ENCODE assay signal across 9 cellular contexts in genomic region chr2:169328785-169329184, GRCh38. TPM values are rescaled to one million over a fixed set of nuclear protein-coding genes. Genes with fewer than 3 reads are reported as not detected.
"Had no signal": no experiment of that assay in that cellular context is flagged by ENCODE, and none has a peak within 500 bp of the region (broad histone marks: within the 10 kb centered on the region; RNA-seq: fewer than 3 reads in every experiment).

No MANE protein-coding gene starts in this region.

- H3K27me3 Mint-ChIP-seq: IgD-negative memory B cell had no signal

- H3K36me3 Mint-ChIP-seq: IgD-negative memory B cell had no signal

- H3K27ac Mint-ChIP-seq: GM23338, H9, IgD-negative memory B cell had no signal

- H3K4me1 Mint-ChIP-seq: GM23338, H9, IgD-negative memory B cell had no signal

- H2AFZ ChIP-seq: GM23338 had no signal

- H3K9me3 Mint-ChIP-seq: IgD-negative memory B cell had no signal

- H3K4me2 ChIP-seq: GM23338 had no signal

- DNase-seq: H9, HCEC 1CT, KG1 had no signal

- FAIRE-seq: H1, H54, HTR-8/SVneo had no signal

- H3K4me3 ChIP-seq: GM23338 had no signal

- H3K4me3 Mint-ChIP-seq: GM23338, H9, IgD-negative memory B cell had no signal

- ATAC-seq: GM23338 had no signal

RNA-seq across cellular contexts. Expression of gene LRP2, which starts 33.5 kb away (rescaled TPM):
- total RNA-seq: HT-29 had no signal
- polyA plus RNA-seq: IgD-negative memory B cell had no signal
